2 cellular contexts compared by ENCODE assay signal in the genomic region with DNA sequence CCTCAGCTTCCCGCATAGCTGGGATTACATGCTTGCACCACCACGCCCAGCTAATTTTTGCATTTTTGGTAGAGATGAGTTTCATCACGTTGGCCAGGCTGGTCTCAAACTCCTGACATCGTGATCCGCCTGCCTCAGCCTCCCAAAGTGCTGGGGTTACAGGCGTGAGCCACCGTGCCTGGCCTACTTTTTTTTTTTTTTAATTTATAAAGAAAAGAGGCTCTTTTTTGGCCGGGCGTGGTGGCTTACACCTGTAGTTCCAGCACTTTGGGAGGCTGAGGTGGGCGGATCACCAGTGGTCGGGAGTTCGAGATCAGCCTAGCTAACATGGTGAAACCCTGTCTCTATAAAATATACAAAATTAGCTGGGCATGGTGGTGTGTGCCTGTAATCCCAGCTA. TPM values are rescaled to one million over a fixed set of nuclear protein-coding genes. Genes with fewer than 3 reads are reported as not detected.
"Had no signal": no experiment of that assay in that cellular context is flagged by ENCODE, and none has a peak within 500 bp of the region (broad histone marks: within the 10 kb centered on the region; RNA-seq: fewer than 3 reads in every experiment).

No MANE protein-coding gene starts in this region.

RNA-seq across cellular contexts. Expression of gene STAC2, which starts 24.3 kb away (rescaled TPM):
- total RNA-seq: thyroid gland, transverse colon had no signal
